In the genomic region with DNA sequence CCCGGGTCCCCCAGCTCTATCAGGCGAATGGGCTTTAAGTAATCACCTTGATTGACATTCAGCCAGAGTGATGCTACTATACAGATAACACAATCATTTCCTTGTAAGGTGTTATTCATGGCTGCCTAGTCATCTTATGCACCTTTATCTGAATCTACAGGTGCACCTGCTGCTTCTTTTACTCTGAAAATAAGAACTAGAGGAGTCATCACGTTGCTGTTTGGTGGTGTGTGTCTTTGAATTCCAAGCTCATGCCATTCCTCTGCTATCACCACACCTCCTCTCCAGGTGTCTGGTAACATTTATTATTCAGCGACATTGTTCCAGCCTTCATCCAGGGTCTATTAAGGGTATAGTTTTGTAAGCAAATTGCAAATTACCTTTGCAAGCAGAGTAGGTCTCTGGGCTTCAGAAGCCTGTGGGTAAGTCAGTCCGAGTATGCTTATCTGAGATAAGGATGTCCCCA, we compare ENCODE assay signal across 1 cellular context.
TF ChIP-seq lines count a peak whose summit lies in the region.

No MANE protein-coding gene starts in this region.

TF ChIP-seq in GM23338, 12 proteins besides CTCF, POLR2A, EP300 and RAD21:
- TF ChIP-seq, protein P1, sequence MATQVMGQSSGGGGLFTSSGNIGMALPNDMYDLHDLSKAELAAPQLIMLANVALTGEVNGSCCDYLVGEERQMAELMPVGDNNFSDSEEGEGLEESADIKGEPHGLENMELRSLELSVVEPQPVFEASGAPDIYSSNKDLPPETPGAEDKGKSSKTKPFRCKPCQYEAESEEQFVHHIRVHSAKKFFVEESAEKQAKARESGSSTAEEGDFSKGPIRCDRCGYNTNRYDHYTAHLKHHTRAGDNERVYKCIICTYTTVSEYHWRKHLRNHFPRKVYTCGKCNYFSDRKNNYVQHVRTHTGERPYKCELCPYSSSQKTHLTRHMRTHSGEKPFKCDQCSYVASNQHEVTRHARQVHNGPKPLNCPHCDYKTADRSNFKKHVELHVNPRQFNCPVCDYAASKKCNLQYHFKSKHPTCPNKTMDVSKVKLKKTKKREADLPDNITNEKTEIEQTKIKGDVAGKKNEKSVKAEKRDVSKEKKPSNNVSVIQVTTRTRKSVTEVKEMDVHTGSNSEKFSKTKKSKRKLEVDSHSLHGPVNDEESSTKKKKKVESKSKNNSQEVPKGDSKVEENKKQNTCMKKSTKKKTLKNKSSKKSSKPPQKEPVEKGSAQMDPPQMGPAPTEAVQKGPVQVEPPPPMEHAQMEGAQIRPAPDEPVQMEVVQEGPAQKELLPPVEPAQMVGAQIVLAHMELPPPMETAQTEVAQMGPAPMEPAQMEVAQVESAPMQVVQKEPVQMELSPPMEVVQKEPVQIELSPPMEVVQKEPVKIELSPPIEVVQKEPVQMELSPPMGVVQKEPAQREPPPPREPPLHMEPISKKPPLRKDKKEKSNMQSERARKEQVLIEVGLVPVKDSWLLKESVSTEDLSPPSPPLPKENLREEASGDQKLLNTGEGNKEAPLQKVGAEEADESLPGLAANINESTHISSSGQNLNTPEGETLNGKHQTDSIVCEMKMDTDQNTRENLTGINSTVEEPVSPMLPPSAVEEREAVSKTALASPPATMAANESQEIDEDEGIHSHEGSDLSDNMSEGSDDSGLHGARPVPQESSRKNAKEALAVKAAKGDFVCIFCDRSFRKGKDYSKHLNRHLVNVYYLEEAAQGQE (IDR thresholded peaks at IDR 0.05; ENCODE audit: unreplicated experiment): no peak
- TF ChIP-seq POLR2AphosphoS5 (IDR thresholded peaks at IDR 0.05; ENCODE audit: low read depth): no peak
- TF ChIP-seq ZNF114 (CRISPR knock-in tag; IDR thresholded peaks at IDR 0.05): no peak
- TF ChIP-seq CREB1 (CRISPR knock-in tag; IDR thresholded peaks at IDR 0.05; ENCODE audit: low read depth): no peak
- no peak for TF ChIP-seq EZH2 (IDR thresholded peaks at IDR 0.05; ENCODE audit: low read depth, unreplicated experiment)
- TF ChIP-seq JUNB (IDR thresholded peaks at IDR 0.05; ENCODE audit: unreplicated experiment): no peak
- no peak for TF ChIP-seq ZNF462 (CRISPR knock-in tag; IDR thresholded peaks at IDR 0.05)
- no peak for TF ChIP-seq ZNF331 (CRISPR knock-in tag; IDR thresholded peaks at IDR 0.05; ENCODE audit: low read depth)
- no peak for TF ChIP-seq STAT1 (IDR thresholded peaks at IDR 0.05; ENCODE audit: unreplicated experiment)
